7 cellular contexts compared by ENCODE assay signal in genomic region chr1:226329237-226329636, GRCh38.
"Had no signal": no experiment of that assay in that cellular context is flagged by ENCODE, and none has a peak within 500 bp of the region (broad histone marks: within the 10 kb centered on the region; RNA-seq: fewer than 3 reads in every experiment).

No MANE protein-coding gene starts in this region.

- H3K4me2 ChIP-seq: KMS-11 had no signal

- H3K9ac ChIP-seq: KMS-11 had no signal

- FAIRE-seq: HepG2, HTR-8/SVneo had no signal

- H3K27ac ChIP-seq: HL-60, KMS-11 had no signal

- ATAC-seq: HepG2 had no signal

- DNase-seq: IMR-90, KBM-7, KG1 had no signal
